Comparison of ENCODE assay signal across 8 cellular contexts in genomic region chr12:95003213-95003920, GRCh38. TPM values are rescaled to one million over a fixed set of nuclear protein-coding genes. Genes with fewer than 3 reads are reported as not detected.
DNase-seq lines count a peak whose midpoint lies in the region; ATAC-seq and TF ChIP-seq lines count a peak whose summit lies in the region.

Gene NDUFA12 (minus strand): TSS chr12:95003697. CDS start chr12:95003680, 17 bp downstream.

- ATAC-seq in HG02571 (IDR thresholded peaks at IDR 0.05; ENCODE audit: unreplicated experiment) (peak; percentile 99), omental fat pad (ENCODE audit: low FRiP score) (peak; percentile 99)

- TF ChIP-seq CTCF in SK-N-SH (IDR thresholded peaks at IDR 0.05) = no peak
- no peak for TF ChIP-seq CTCF in omental fat pad (IDR thresholded peaks at IDR 0.05)
- no peak for TF ChIP-seq CTCF in testis (IDR thresholded peaks at IDR 0.05)

- H3K36me3 Mint-ChIP-seq in activated naive CD4-positive, alpha-beta T cell treated with anti-CD3 and anti-CD28 coated beads, Interleukin-2, amount 50 U/mL, for 24 hours = peaks cover 12% of the 10 kb centered on the region

- H3K9me3 ChIP-seq in SK-N-SH = 0 out of 2 replicates have a peak, but pooled peaks cover 2% of the 10 kb centered on the region
- H3K9me3 ChIP-seq in testis = no peaks in the 10 kb centered on the region

- H3K27ac Mint-ChIP-seq in activated naive CD4-positive, alpha-beta T cell treated with anti-CD3 and anti-CD28 coated beads, Interleukin-2, amount 50 U/mL, for 24 hours = peak within 1 kb of the TSS; percentile 97

- H3K4me1 Mint-ChIP-seq in activated naive CD4-positive, alpha-beta T cell treated with anti-CD3 and anti-CD28 coated beads, Interleukin-2, amount 50 U/mL, for 24 hours = peaks cover 63% of the 10 kb centered on the region

- no peak for TF ChIP-seq POLR2A in testis (IDR thresholded peaks at IDR 0.05)

- peak within 1 kb of the TSS; percentile 77 to 84 for H3K27ac ChIP-seq in SK-N-SH (ENCODE audit: low read depth in 2 of 2, low read length in 1 of 2)
- peak within 1 kb of the TSS; percentile 59 to 91 for H3K27ac ChIP-seq in testis

- WGBS in SK-N-SH (ENCODE audit: low lambda C conversion rate) = 2% methylated on average over 11 of the region's 34 CpGs
- 1% methylated on average over 19 to 34 of the region's 34 CpGs for WGBS in testis, 2 donors

- POLR2A ChIA-PET in SK-N-SH (lab: Yijun Ruan, JAX) = interaction anchor here (0.5 to 0.9 kb wide), 5 partner anchors 8 to 184 kb away, joined by 3 read pairs; partner anchors contain the start of gene NR2C1

- peaks cover 4% of the 10 kb centered on the region for H3F3A ChIP-seq in SK-N-SH (replicated peaks; ENCODE audit: insufficient read depth)

- H3K36me3 ChIP-seq in SK-N-SH (replicated peaks in 1 of 2; ENCODE audit: control insufficient read depth in 1 of 2, insufficient read depth in 2 of 2, low read length in 1 of 2) (peaks cover 2 to 12% of the 10 kb centered on the region in 2 experiments), testis (ENCODE audit: low read depth, missing control alignments) (no peaks in the 10 kb centered on the region)

- peak within 1 kb of the TSS; percentile 78 for H3K4me2 ChIP-seq in SK-N-SH

- H3K4me3 Mint-ChIP-seq in activated naive CD4-positive, alpha-beta T cell treated with anti-CD3 and anti-CD28 coated beads, Interleukin-2, amount 50 U/mL, for 24 hours = peak within 1 kb of the TSS; percentile 90

- TF ChIP-seq RAD21 in SK-N-SH (IDR thresholded peaks at IDR 0.05; ENCODE audit: low read length) = no peak

- H2AFZ ChIP-seq in SK-N-SH (ENCODE audit: low read depth) = peak within 1 kb of the TSS; percentile 94

- peaks cover 10% of the 10 kb centered on the region for H3K9me3 Mint-ChIP-seq in activated naive CD4-positive, alpha-beta T cell treated with anti-CD3 and anti-CD28 coated beads, Interleukin-2, amount 50 U/mL, for 24 hours

- H3K79me2 ChIP-seq in SK-N-SH (ENCODE audit: insufficient read depth) = peaks cover 42% of the 10 kb centered on the region

- H3K4me3 ChIP-seq in SK-N-SH (ENCODE audit: low read depth in 2 of 2, low read length in 1 of 2) = peak within 1 kb of the TSS; percentile 71 to 94
- peak within 1 kb of the TSS; percentile 60 to 94 for H3K4me3 ChIP-seq in testis

- no peaks in the 10 kb centered on the region for H4K20me1 ChIP-seq in SK-N-SH (ENCODE audit: insufficient read depth)

- H3K4me1 ChIP-seq in SK-N-SH (ENCODE audit: control insufficient read depth in 1 of 2, insufficient read depth in 2 of 2, low read depth in 1 of 2, low read length in 1 of 2) (no peaks in the 10 kb centered on the region), testis (no peaks in the 10 kb centered on the region)

- no peaks in the 10 kb centered on the region for H3K27me3 Mint-ChIP-seq in activated naive CD4-positive, alpha-beta T cell treated with anti-CD3 and anti-CD28 coated beads, Interleukin-2, amount 50 U/mL, for 24 hours

- intact Hi-C loops in testis (cut with DNase I; ENCODE audit: low total_unique reads) = no loop called here

- H3K27me3 ChIP-seq in SK-N-SH (ENCODE audit: insufficient read depth) (no peaks in the 10 kb centered on the region), testis (no peaks in the 10 kb centered on the region)

- CTCF ChIA-PET in SK-N-SH (lab: Yijun Ruan, JAX) = interaction anchor here (0.6 kb wide), 1 partner anchor 12 kb away, joined by 3 read pairs; no protein-coding TSS in a partner anchor

- DNase-seq in GM04504 (ENCODE audit: low read depth) (peak; percentile 90), NCI-H1048 (lab: John Stamatoyannopoulos, UW) (peak; percentile 86), SK-N-SH (peak; percentile 92), glomerular visceral epithelial cell (ENCODE audit: extremely low spot score) (peak; percentile 96), omental fat pad (ENCODE audit: low spot score) (peak; percentile 83), testis (peak; percentile 97)

- H3K9ac ChIP-seq in SK-N-SH = peak within 1 kb of the TSS; percentile 81

- H3K9me2 ChIP-seq in SK-N-SH = no peaks in the 10 kb centered on the region

- no peak; a peak in 1 of 4 replicates for TF ChIP-seq EP300 in SK-N-SH (IDR thresholded peaks at IDR 0.05; ENCODE audit: borderline replicate concordance in 1 of 2, low read depth in 1 of 2, low read length in 1 of 2)

TF ChIP-seq in SK-N-SH, 30 proteins besides CTCF, POLR2A, EP300 and RAD21 (continues in another document):
- TF ChIP-seq REST (IDR thresholded peaks at IDR 0.05; ENCODE audit: low read depth, low read length) = peak; percentile 72; the same call in 1 of the 2 replicates
- no peak for TF ChIP-seq USF2 (IDR thresholded peaks at IDR 0.05; ENCODE audit: borderline replicate concordance, low read depth, low read length)
- TF ChIP-seq RFX5 (IDR thresholded peaks at IDR 0.05; ENCODE audit: low read length) = no peak
- TF ChIP-seq ELF1 (IDR thresholded peaks at IDR 0.05) = peak; percentile 48; the same call in 1 of the 2 replicates
- peak; percentile 81 for TF ChIP-seq GABPA (IDR thresholded peaks at IDR 0.05; ENCODE audit: low read depth)
- TF ChIP-seq MEF2A (IDR thresholded peaks at IDR 0.05; ENCODE audit: borderline replicate concordance, low read depth) = peak; percentile 10; the same call in 1 of the 2 replicates
- no peak for TF ChIP-seq GATA2 (CRISPR knock-in tag; IDR thresholded peaks at IDR 0.05)
- TF ChIP-seq JUND (IDR thresholded peaks at IDR 0.05) = no peak
- TF ChIP-seq SMC3 (IDR thresholded peaks at IDR 0.05; ENCODE audit: low read depth, low read length) = no peak
- peak; percentile 84 for TF ChIP-seq MXI1 (IDR thresholded peaks at IDR 0.05; ENCODE audit: low read depth, low read length)
- no peak for TF ChIP-seq ZBTB33 (IDR thresholded peaks at IDR 0.05; ENCODE audit: borderline replicate concordance, low read depth)
- peak; percentile 51; the same call in 1 of the 2 replicates for TF ChIP-seq TCF12 (IDR thresholded peaks at IDR 0.05)
- peak; percentile 88 for TF ChIP-seq CHD2 (IDR thresholded peaks at IDR 0.05; ENCODE audit: low read length, partially characterized antibody)
- no peak for TF ChIP-seq SIN3A (IDR thresholded peaks at IDR 0.05; ENCODE audit: borderline replicate concordance, low read depth, low read length)
- no peak for TF ChIP-seq RXRA (IDR thresholded peaks at IDR 0.05; ENCODE audit: borderline replicate concordance, low read depth)
- TF ChIP-seq YY1 (IDR thresholded peaks at IDR 0.05; ENCODE audit: low read depth) = peak; percentile 93

RNA-seq across cellular contexts. Expression of gene NDUFA12, which starts in this region (rescaled TPM):
- polyA plus RNA-seq in SK-N-SH (2012; rRNA removed) (106 and 130 TPM in 2 replicates), testis (ENCODE audit: insufficient read depth, low read depth, low replicate concordance) (136 TPM)
- polyA plus RNA-seq in SK-N-SH (2012; cell fraction: cytosol; rRNA removed) = 156 and 173 TPM in 2 replicates
- 22.6 and 36.1 TPM in 2 replicates for polyA plus RNA-seq in SK-N-SH (2012; cell fraction: nucleus; rRNA removed)
- total RNA-seq in omental fat pad (100 to 1,000 TPM in 1 of 4 donors, 10 to 100 TPM in 3; 60.0 to 109 (median 82.5) TPM), testis (10 to 100 TPM; 75.2 to 77.5 TPM)

Comparison
In these comparisons a context has a peak if more than half of its experiments do, and no peak if none do; other contexts are left out.
1. Peak in every context shown above with its lines: DNase-seq, ATAC-seq, H3K4me3 ChIP-seq and H3K27ac ChIP-seq.